ENCODE assay signal across 8 cellular contexts in the genomic region with DNA sequence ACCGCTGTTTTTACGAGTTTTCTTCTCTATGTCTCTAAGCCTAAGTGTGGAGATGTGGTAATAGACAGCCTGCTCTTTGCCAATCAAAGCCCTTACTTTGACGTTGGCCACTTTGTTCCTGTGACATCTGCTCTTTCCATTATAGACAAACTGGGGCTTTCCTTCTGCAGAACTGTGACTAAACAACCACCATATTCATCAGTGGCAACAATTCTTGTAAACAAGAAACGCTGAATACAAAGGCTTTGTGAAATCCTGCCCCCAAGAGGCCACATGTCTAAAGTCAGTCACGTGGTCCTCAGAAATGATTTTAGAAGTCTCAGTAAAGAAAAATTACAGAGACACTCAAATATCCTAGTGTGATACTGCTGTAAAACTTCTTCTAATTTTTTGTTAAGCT. TPM values are rescaled to one million over a fixed set of nuclear protein-coding genes. Genes with fewer than 3 reads are reported as not detected.
DNase-seq lines count a peak whose midpoint lies in the region; TF ChIP-seq lines count a peak whose summit lies in the region.

No MANE protein-coding gene starts in this region.

- no peaks in the 10 kb centered on the region for H3K79me2 ChIP-seq in hepatocyte

- no peaks in the 10 kb centered on the region for H3K9me2 ChIP-seq in hepatocyte (replicated peaks; ENCODE audit: insufficient read depth)

- no peaks in the 10 kb centered on the region for H3K36me3 ChIP-seq in hepatocyte (replicated peaks; ENCODE audit: insufficient read depth, low read depth)
- no peaks in the 10 kb centered on the region for H3K36me3 ChIP-seq in spleen

- intact Hi-C loops in activated T-helper 1 cell treated with anti-CD3 and anti-CD28 coated beads, Interleukin-12 subunit alpha, Interleukin-12 subunit beta, Interleukin-2, Interleukin-4 antibody, amounts not matched to agents 30 ng/mL and 10 ng/mL and 1 ng/mL, durations not matched to agents 14 hours and 24 hours and 36 hours (cut with micrococcal nuclease), result loop anchor here (1.0 to 10.0 kb wide), 6 partner anchors 15 to 668 kb away; a partner anchor contains a TSS
- intact Hi-C loops in spleen (cut with DNase I; ENCODE audit: low total_unique reads), result no loop called here

- H3K27ac ChIP-seq in hepatocyte (no peak overlapping the region), spleen (no peak overlapping the region)

- no peaks in the 10 kb centered on the region for H3K36me3 Mint-ChIP-seq in activated T-helper 1 cell treated with anti-CD3 and anti-CD28 coated beads, Interleukin-12 subunit alpha, Interleukin-12 subunit beta, Interleukin-2, Interleukin-4 antibody, amounts not matched to agents 30 ng/mL and 10 ng/mL and 1 ng/mL, durations not matched to agents 14 hours and 24 hours and 36 hours (ENCODE audit: low read depth)

- TF ChIP-seq CTCF in GM10248 (IDR thresholded peaks at IDR 0.05; ENCODE audit: control extremely low read depth, extremely low read depth, low read depth, missing control alignments), result peak; percentile 18
- TF ChIP-seq CTCF in hepatocyte (IDR thresholded peaks at IDR 0.05; ENCODE audit: poor library complexity), result peak; percentile 55
- TF ChIP-seq CTCF in spleen (IDR thresholded peaks at IDR 0.05 in 8 of 11, conservative IDR thresholded peaks at IDR 0.05 in 3 of 11), result peak in 6 of 11 experiments; percentile 26 to 42 (median 35)

- POLR2A ChIA-PET in GM10248 (lab: Yijun Ruan, JAX) (no interaction called here), HEK293T (lab: Yijun Ruan, JAX) (no interaction called here)

- H3K4me3 ChIP-seq in hepatocyte (no peak overlapping the region), spleen (no peak overlapping the region)

- H4K20me1 ChIP-seq in hepatocyte (ENCODE audit: insufficient read depth, poor library complexity, severe bottlenecking), result no peaks in the 10 kb centered on the region

- H3K9me3 Mint-ChIP-seq in activated T-helper 1 cell treated with anti-CD3 and anti-CD28 coated beads, Interleukin-12 subunit alpha, Interleukin-12 subunit beta, Interleukin-2, Interleukin-4 antibody, amounts not matched to agents 30 ng/mL and 10 ng/mL and 1 ng/mL, durations not matched to agents 14 hours and 24 hours and 36 hours, result no peaks in the 10 kb centered on the region

- H2AFZ ChIP-seq in hepatocyte, result no peak overlapping the region

- 23% methylated on average over 5 of the region's 5 CpGs for WGBS in hepatocyte (ENCODE audit: low lambda C conversion rate, missing lambda C conversion rate)
- 37 to 46% (median 39%) methylated on average over 5 of the region's 5 CpGs for WGBS in spleen, 5 donors

- H3K27me3 ChIP-seq in hepatocyte, result no peaks in the 10 kb centered on the region
- no peaks in the 10 kb centered on the region for H3K27me3 ChIP-seq in spleen (replicated peaks in 1 of 7)

- CTCF ChIA-PET in GM10248 (lab: Yijun Ruan, JAX), result interaction anchor here (1.7 kb wide), 2 partner anchors 129 to 212 kb away, joined by 5 to 6 read pairs; no protein-coding TSS in a partner anchor
- CTCF ChIA-PET in HEK293T (lab: Yijun Ruan, JAX), result interaction anchor here (1.7 kb wide), 1 partner anchor 259 kb away, joined by 3 read pairs; no protein-coding TSS in a partner anchor

- TF ChIP-seq POLR2A in spleen (IDR thresholded peaks at IDR 0.05), result no peak

- DNase-seq in AG08396 (ENCODE audit: low spot score) (peak; percentile 43), GM10248 (ENCODE audit: extremely low spot score) (peak; percentile 33), HEK293T (ENCODE audit: extremely low spot score) (peak; percentile 43), NCI-H2081 (lab: John Stamatoyannopoulos, UW) (peak; percentile 47 to 77), hepatocyte (ENCODE audit: low spot score) (peak; percentile 75), spleen (no peak), T-helper 9 cell (no peak)
- peak; percentile 32 for DNase-seq in activated T-helper 1 cell treated with anti-CD3 and anti-CD28 coated beads, Interleukin-12 subunit alpha, Interleukin-12 subunit beta, Interleukin-2, Interleukin-4 antibody, amounts not matched to agents 30 ng/mL and 10 ng/mL and 1 ng/mL, durations not matched to agents 14 hours and 24 hours and 36 hours (ENCODE audit: low spot score)

- no peaks in the 10 kb centered on the region for H3K9me3 ChIP-seq in hepatocyte (ENCODE audit: low read depth)
- H3K9me3 ChIP-seq in spleen, result no peaks in the 10 kb centered on the region

- peaks cover 10% of the 10 kb centered on the region for H3K27me3 Mint-ChIP-seq in activated T-helper 1 cell treated with anti-CD3 and anti-CD28 coated beads, Interleukin-12 subunit alpha, Interleukin-12 subunit beta, Interleukin-2, Interleukin-4 antibody, amounts not matched to agents 30 ng/mL and 10 ng/mL and 1 ng/mL, durations not matched to agents 14 hours and 24 hours and 36 hours (ENCODE audit: insufficient read depth)

- H3K4me3 Mint-ChIP-seq in activated T-helper 1 cell treated with anti-CD3 and anti-CD28 coated beads, Interleukin-12 subunit alpha, Interleukin-12 subunit beta, Interleukin-2, Interleukin-4 antibody, amounts not matched to agents 30 ng/mL and 10 ng/mL and 1 ng/mL, durations not matched to agents 14 hours and 24 hours and 36 hours, result no peak overlapping the region

- H3K27ac Mint-ChIP-seq in activated T-helper 1 cell treated with anti-CD3 and anti-CD28 coated beads, Interleukin-12 subunit alpha, Interleukin-12 subunit beta, Interleukin-2, Interleukin-4 antibody, amounts not matched to agents 30 ng/mL and 10 ng/mL and 1 ng/mL, durations not matched to agents 14 hours and 24 hours and 36 hours, result peak overlapping the region; percentile 64

- H3K4me1 ChIP-seq in hepatocyte (ENCODE audit: insufficient read depth) (peaks cover 45% of the 10 kb centered on the region), spleen (peaks cover 0 to 2% (median 0%) of the 10 kb centered on the region in 6 donors)

- H3K4me1 Mint-ChIP-seq in activated T-helper 1 cell treated with anti-CD3 and anti-CD28 coated beads, Interleukin-12 subunit alpha, Interleukin-12 subunit beta, Interleukin-2, Interleukin-4 antibody, amounts not matched to agents 30 ng/mL and 10 ng/mL and 1 ng/mL, durations not matched to agents 14 hours and 24 hours and 36 hours (ENCODE audit: low read depth), result peaks cover 16% of the 10 kb centered on the region

- peak overlapping the region; percentile 4 for H3K4me2 ChIP-seq in hepatocyte

TF ChIP-seq in HEK293T, 16 proteins besides CTCF, POLR2A, EP300 and RAD21:
- TF ChIP-seq SUZ12 (IDR thresholded peaks at IDR 0.05) (no peak), SP1 (IDR thresholded peaks at IDR 0.05) (no peak), FOXK2 (IDR thresholded peaks at IDR 0.05) (peak; percentile 79; the same call in 1 of the 2 replicates), LEF1 (IDR thresholded peaks at IDR 0.05; ENCODE audit: borderline replicate concordance) (no peak), L3MBTL2 (conservative IDR thresholded peaks at IDR 0.05) (peak; percentile 61)
- TF ChIP-seq, protein P1, sequence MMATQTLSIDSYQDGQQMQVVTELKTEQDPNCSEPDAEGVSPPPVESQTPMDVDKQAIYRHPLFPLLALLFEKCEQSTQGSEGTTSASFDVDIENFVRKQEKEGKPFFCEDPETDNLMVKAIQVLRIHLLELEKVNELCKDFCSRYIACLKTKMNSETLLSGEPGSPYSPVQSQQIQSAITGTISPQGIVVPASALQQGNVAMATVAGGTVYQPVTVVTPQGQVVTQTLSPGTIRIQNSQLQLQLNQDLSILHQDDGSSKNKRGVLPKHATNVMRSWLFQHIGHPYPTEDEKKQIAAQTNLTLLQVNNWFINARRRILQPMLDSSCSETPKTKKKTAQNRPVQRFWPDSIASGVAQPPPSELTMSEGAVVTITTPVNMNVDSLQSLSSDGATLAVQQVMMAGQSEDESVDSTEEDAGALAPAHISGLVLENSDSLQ (IDR thresholded peaks at IDR 0.05), result peak; percentile 37; the same call in 1 of the 2 replicates

RNA-seq across cellular contexts. Expression of a gene that starts 59.6 kb away (rescaled TPM):
- 143 and 165 TPM in 2 replicates for total RNA-seq in activated T-helper 1 cell treated with anti-CD3 and anti-CD28 coated beads, Interleukin-12 subunit alpha, Interleukin-12 subunit beta, Interleukin-2, Interleukin-4 antibody, amounts not matched to agents 30 ng/mL and 10 ng/mL and 1 ng/mL, durations not matched to agents 14 hours and 24 hours and 36 hours
- total RNA-seq in hepatocyte (143 and 154 TPM in 2 replicates), spleen (100 to 1,000 TPM; 117 to 263 (median 186) TPM)
- polyA plus RNA-seq in hepatocyte (141 and 151 TPM in 2 replicates), spleen (10 to 100 TPM; 27.6 to 68.1 (median 38.6) TPM)

Comparison
In these comparisons a context has a peak if more than half of its experiments do, and no peak if none do; other contexts are left out.
1. DNase-seq: peak in AG08396 (single experiment), GM10248 (single experiment), HEK293T (single experiment), NCI-H2081 (2 of 2), activated T-helper 1 cell treated with anti-CD3 and anti-CD28 coated beads, Interleukin-12 subunit alpha, Interleukin-12 subunit beta, Interleukin-2, Interleukin-4 antibody, amounts not matched to agents 30 ng/mL and 10 ng/mL and 1 ng/mL, durations not matched to agents 14 hours and 24 hours and 36 hours (single experiment) and hepatocyte (single experiment); none in spleen (single experiment) and T-helper 9 cell (single experiment).
2. Peak in every context shown above with its lines, with median percentiles within 50 percentile points of each other: CTCF ChIP-seq.